Comparison of ENCODE assay signal across 1 cellular context in the genomic region with DNA sequence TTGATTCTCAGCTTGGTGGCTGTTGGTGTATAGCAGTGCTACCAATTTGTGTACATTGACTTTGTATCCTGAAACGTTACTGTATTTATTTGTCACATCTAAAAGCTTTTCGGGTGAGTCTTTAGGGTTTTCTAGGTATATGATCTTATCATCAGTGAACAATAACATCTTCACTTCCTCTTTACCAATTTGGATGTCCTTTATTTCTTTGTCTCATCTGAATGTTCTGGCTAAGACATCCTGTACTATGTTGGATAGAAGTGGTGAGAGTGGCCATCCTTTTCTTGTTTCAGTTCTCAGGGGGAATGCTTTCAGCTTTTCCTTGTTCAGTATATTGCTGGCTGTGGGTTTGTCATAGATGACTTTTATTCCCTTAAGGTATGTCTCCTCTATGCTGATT.
TF ChIP-seq lines count a peak whose summit lies in the region.

No MANE protein-coding gene starts in this region.

TF ChIP-seq in GM12878, 131 proteins besides CTCF, POLR2A, EP300 and RAD21:
- no peak for TF ChIP-seq CUX1 (IDR thresholded peaks at IDR 0.05; ENCODE audit: insufficient replicate concordance, low read depth, low read length)
- TF ChIP-seq SPI1 (IDR thresholded peaks at IDR 0.05; ENCODE audit: borderline replicate concordance, insufficient read depth, low read depth, low read length), result peak; percentile 16; the same call in 1 of the 2 replicates
